ENCODE assay signal across 16 cellular contexts in genomic region chr15:83372434-83372873, GRCh38.
DNase-seq lines count a peak whose midpoint lies in the region; ATAC-seq and TF ChIP-seq lines count a peak whose summit lies in the region.
"Had no signal": no experiment of that assay in that cellular context is flagged by ENCODE, and none has a peak within 500 bp of the region (broad histone marks: within the 10 kb centered on the region; RNA-seq: fewer than 3 reads in every experiment).

No MANE protein-coding gene starts in this region.

- no peaks in the 10 kb centered on the region for H3K36me3 ChIP-seq in trophoblast cell (ENCODE audit: control insufficient read depth in 1 of 2, insufficient read depth in 2 of 2, low read length in 2 of 2)
- H3K36me3 ChIP-seq: gastrocnemius medialis, lower lobe of right lung had no signal

- no peak overlapping the region for H3K27ac ChIP-seq in trophoblast cell (ENCODE audit: low read depth, low read length)
- H3K27ac ChIP-seq: dorsolateral prefrontal cortex, gastrocnemius medialis, lower lobe of right lung, VCaP had no signal

- H3K36me3 Mint-ChIP-seq in naive thymus-derived CD8-positive, alpha-beta T cell, result no peaks in the 10 kb centered on the region
- H3K36me3 Mint-ChIP-seq: CD4-positive, alpha-beta memory T cell had no signal

- no peak for ATAC-seq in GM18519 (IDR thresholded peaks at IDR 0.05; ENCODE audit: low FRiP score, unreplicated experiment)
- ATAC-seq in naive thymus-derived CD8-positive, alpha-beta T cell, result no peak
- ATAC-seq: gastrocnemius medialis, lower lobe of right lung had no signal

- no peak overlapping the region for H3K23ac ChIP-seq in trophoblast cell (ENCODE audit: low read length)

- DNase-seq in ELR (ENCODE audit: low read depth) (peak; percentile 18), NCI-H82 treated with DMSO at 0.1 percent for 48 hours (lab: John Stamatoyannopoulos, UW; ENCODE audit: unreplicated experiment) (peak; percentile 50), epithelial cell of proximal tubule (ENCODE audit: low read depth) (no peak), trophoblast cell (peak; percentile 38 to 74), NCI-H2196 (lab: John Stamatoyannopoulos, UW; ENCODE audit: unreplicated experiment) (no peak), mesenteric fat pad (ENCODE audit: low spot score) (no peak)
- DNase-seq in naive thymus-derived CD8-positive, alpha-beta T cell, result no peak
- DNase-seq: CD4-positive, alpha-beta memory T cell; gastrocnemius medialis; Karpas-422; lower lobe of right lung; stimulated activated CD4-positive, alpha-beta T cell treated with anti-CD3 and anti-CD28 coated beads, Interleukin-4, amount 100 ng/mL, for 4 hours had no signal

- H2BK5ac ChIP-seq in trophoblast cell (ENCODE audit: low read depth, low read length, poor library complexity), result no peak overlapping the region

- H3K9me3 Mint-ChIP-seq in naive thymus-derived CD8-positive, alpha-beta T cell, result peaks cover 0 to 2% (median 0%) of the 10 kb centered on the region in 9 donors
- H3K9me3 Mint-ChIP-seq: stimulated activated naive CD8-positive, alpha-beta T cell treated with anti-CD3 and anti-CD28 coated beads, Interleukin-15, Interleukin-2, amounts not matched to agents 100 ng/mL and 50 ng/mL, for 24 hours had no signal

- H3K18ac ChIP-seq in trophoblast cell (ENCODE audit: low read length), result peak overlapping the region; percentile 8

- no peak overlapping the region for H4K12ac ChIP-seq in trophoblast cell (ENCODE audit: low read depth, low read length)

- no peak overlapping the region for H4K91ac ChIP-seq in trophoblast cell (ENCODE audit: low read depth, low read length)

- H4K8ac ChIP-seq in trophoblast cell (ENCODE audit: low read depth, low read length), result no peak overlapping the region

- peaks cover 0 to 2% (median 0%) of the 10 kb centered on the region in 4 donors for H3K4me1 Mint-ChIP-seq in naive thymus-derived CD8-positive, alpha-beta T cell
- H3K4me1 Mint-ChIP-seq: CD4-positive, alpha-beta memory T cell had no signal

- H2AFZ ChIP-seq in trophoblast cell (ENCODE audit: insufficient read depth, low read length, poor library complexity), result no peak overlapping the region

- POLR2A ChIA-PET in naive thymus-derived CD8-positive, alpha-beta T cell (lab: Charles Lee), result no interaction called here

- no peak overlapping the region for H3K4me3 Mint-ChIP-seq in naive thymus-derived CD8-positive, alpha-beta T cell
- H3K4me3 Mint-ChIP-seq: CD4-positive, alpha-beta memory T cell; stimulated activated naive CD8-positive, alpha-beta T cell treated with anti-CD3 and anti-CD28 coated beads, Interleukin-15, Interleukin-2, amounts not matched to agents 100 ng/mL and 50 ng/mL, for 24 hours had no signal

- TF ChIP-seq CTCF in epithelial cell of proximal tubule (conservative IDR thresholded peaks at IDR 0.05; ENCODE audit: low read depth, low read length), result peak; percentile 14

- no CpG with 5 or more reads among the region's 9 CpGs for WGBS in trophoblast cell (ENCODE audit: extremely low coverage, insufficient coverage, insufficient read length)

- no peaks in the 10 kb centered on the region for H3K27me3 ChIP-seq in trophoblast cell (ENCODE audit: insufficient read depth, low read length)

- H3K27ac Mint-ChIP-seq in naive thymus-derived CD8-positive, alpha-beta T cell, result peak overlapping the region in 1 of 10 donors; percentile 25
- H3K27ac Mint-ChIP-seq: CD4-positive, alpha-beta memory T cell; stimulated activated naive CD8-positive, alpha-beta T cell treated with anti-CD3 and anti-CD28 coated beads, Interleukin-15, Interleukin-2, amounts not matched to agents 100 ng/mL and 50 ng/mL, for 24 hours had no signal

- no peak overlapping the region for H3K4ac ChIP-seq in trophoblast cell (ENCODE audit: low read depth, low read length)

- peak overlapping the region; percentile 16 for H3K4me2 ChIP-seq in trophoblast cell (ENCODE audit: low read length)

- H3K79me1 ChIP-seq in trophoblast cell (ENCODE audit: low read length), result peaks cover 2% of the 10 kb centered on the region

- peak overlapping the region; percentile 39 for H2BK120ac ChIP-seq in trophoblast cell (ENCODE audit: insufficient read depth, low read length, poor library complexity)

- H3K79me2 ChIP-seq in trophoblast cell (ENCODE audit: control insufficient read depth, insufficient read depth, low read length, poor library complexity), result no peaks in the 10 kb centered on the region

- peaks cover 11% of the 10 kb centered on the region in 2 experiments for H3K4me1 ChIP-seq in trophoblast cell (ENCODE audit: control insufficient read depth in 1 of 2, insufficient read depth in 2 of 2, low read length in 2 of 2)
- H3K4me1 ChIP-seq: gastrocnemius medialis, lower lobe of right lung had no signal

- H3K9ac ChIP-seq in trophoblast cell (ENCODE audit: low read length), result no peak overlapping the region

- H3K4me3 ChIP-seq in epithelial cell of proximal tubule (ENCODE audit: low read depth, low read length) (peak overlapping the region; percentile 7), trophoblast cell (ENCODE audit: low read depth, low read length) (no peak overlapping the region)
- H3K4me3 ChIP-seq: dorsolateral prefrontal cortex, gastrocnemius medialis, lower lobe of right lung had no signal

- no peak overlapping the region for H2BK12ac ChIP-seq in trophoblast cell (ENCODE audit: low read length)

- peak overlapping the region; percentile 9 for H3K14ac ChIP-seq in trophoblast cell (ENCODE audit: low read length)

- H3K9me3 ChIP-seq in trophoblast cell (ENCODE audit: insufficient read depth, low read depth, low read length), result no peaks in the 10 kb centered on the region
- H3K9me3 ChIP-seq: gastrocnemius medialis, lower lobe of right lung had no signal

- H2AK5ac ChIP-seq in trophoblast cell (ENCODE audit: low read length), result no peak overlapping the region

- peaks cover 40 to 76% (median 63%) of the 10 kb centered on the region in 5 donors for H3K27me3 Mint-ChIP-seq in naive thymus-derived CD8-positive, alpha-beta T cell

Comparison
In these comparisons a context has a peak if more than half of its experiments do, and no peak if none do; other contexts are left out.
1. DNase-seq: peak in ELR (single experiment), NCI-H82 treated with DMSO at 0.1 percent for 48 hours (single experiment) and trophoblast cell (2 of 2); none in epithelial cell of proximal tubule (single experiment), NCI-H2196 (single experiment), mesenteric fat pad (single experiment) and naive thymus-derived CD8-positive, alpha-beta T cell (0 of 10).